ENCODE assay signal across 1 cellular context in the genomic region with DNA sequence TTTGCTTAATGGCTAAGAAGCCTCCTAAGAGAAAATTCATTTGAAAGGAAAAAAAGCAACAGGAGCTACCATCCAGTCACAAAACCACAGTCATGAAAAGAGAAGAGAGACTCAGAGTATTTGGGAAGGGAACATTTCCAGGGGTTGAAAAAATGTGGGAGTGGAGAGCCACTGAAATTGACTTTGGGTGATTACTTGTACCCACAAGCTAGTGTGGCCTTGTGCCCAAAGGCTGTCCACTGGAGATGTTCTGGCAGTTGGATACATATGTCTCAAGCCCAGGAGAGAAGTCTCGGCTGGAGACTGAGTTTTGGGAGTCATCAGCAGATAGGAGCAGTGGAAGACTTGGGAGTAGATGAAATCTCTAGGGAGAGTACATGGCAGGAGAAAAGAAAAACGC.
TF ChIP-seq lines count a peak whose summit lies in the region.

No MANE protein-coding gene starts in this region.

TF ChIP-seq in K562, 482 proteins besides CTCF, POLR2A, EP300 and RAD21:
- TF ChIP-seq TAL1 (IDR thresholded peaks at IDR 0.05) = no peak
- TF ChIP-seq ZNF12 (CRISPR knock-in tag; IDR thresholded peaks at IDR 0.05) = no peak
- TF ChIP-seq RFX7 (CRISPR knock-in tag; IDR thresholded peaks at IDR 0.05) = no peak
- TF ChIP-seq SMARCE1 (IDR thresholded peaks at IDR 0.05) = no peak
- TF ChIP-seq CAMTA2 (CRISPR knock-in tag; conservative IDR thresholded peaks at IDR 0.05) = no peak
- TF ChIP-seq KDM5B (IDR thresholded peaks at IDR 0.05; ENCODE audit: insufficient replicate concordance, low read depth, low read length) = no peak
- TF ChIP-seq ETV5 (CRISPR knock-in tag; IDR thresholded peaks at IDR 0.05; ENCODE audit: low read depth) = no peak
- no peak for TF ChIP-seq IFI16 (CRISPR knock-in tag; IDR thresholded peaks at IDR 0.05)
- no peak for TF ChIP-seq MCM3 (IDR thresholded peaks at IDR 0.05)
- no peak for TF ChIP-seq TBP (optimal IDR thresholded peaks at IDR 0.05; ENCODE audit: low read depth, low read length)
- TF ChIP-seq RAD51 (IDR thresholded peaks at IDR 0.05; ENCODE audit: borderline replicate concordance, low read depth) = no peak
- no peak for TF ChIP-seq MYNN (IDR thresholded peaks at IDR 0.05)
- TF ChIP-seq MYNN (CRISPR knock-in tag; IDR thresholded peaks at IDR 0.05) = no peak
- TF ChIP-seq ATF1 (CRISPR knock-in tag; IDR thresholded peaks at IDR 0.05) = no peak
- TF ChIP-seq ATF1 (tag; IDR thresholded peaks at IDR 0.05) = no peak
- no peak for TF ChIP-seq GTF3C2 (IDR thresholded peaks at IDR 0.05; ENCODE audit: borderline replicate concordance, extremely low read depth, insufficient read length)
- TF ChIP-seq OTX1 (CRISPR knock-in tag; IDR thresholded peaks at IDR 0.05) = no peak
- TF ChIP-seq, protein P1, sequence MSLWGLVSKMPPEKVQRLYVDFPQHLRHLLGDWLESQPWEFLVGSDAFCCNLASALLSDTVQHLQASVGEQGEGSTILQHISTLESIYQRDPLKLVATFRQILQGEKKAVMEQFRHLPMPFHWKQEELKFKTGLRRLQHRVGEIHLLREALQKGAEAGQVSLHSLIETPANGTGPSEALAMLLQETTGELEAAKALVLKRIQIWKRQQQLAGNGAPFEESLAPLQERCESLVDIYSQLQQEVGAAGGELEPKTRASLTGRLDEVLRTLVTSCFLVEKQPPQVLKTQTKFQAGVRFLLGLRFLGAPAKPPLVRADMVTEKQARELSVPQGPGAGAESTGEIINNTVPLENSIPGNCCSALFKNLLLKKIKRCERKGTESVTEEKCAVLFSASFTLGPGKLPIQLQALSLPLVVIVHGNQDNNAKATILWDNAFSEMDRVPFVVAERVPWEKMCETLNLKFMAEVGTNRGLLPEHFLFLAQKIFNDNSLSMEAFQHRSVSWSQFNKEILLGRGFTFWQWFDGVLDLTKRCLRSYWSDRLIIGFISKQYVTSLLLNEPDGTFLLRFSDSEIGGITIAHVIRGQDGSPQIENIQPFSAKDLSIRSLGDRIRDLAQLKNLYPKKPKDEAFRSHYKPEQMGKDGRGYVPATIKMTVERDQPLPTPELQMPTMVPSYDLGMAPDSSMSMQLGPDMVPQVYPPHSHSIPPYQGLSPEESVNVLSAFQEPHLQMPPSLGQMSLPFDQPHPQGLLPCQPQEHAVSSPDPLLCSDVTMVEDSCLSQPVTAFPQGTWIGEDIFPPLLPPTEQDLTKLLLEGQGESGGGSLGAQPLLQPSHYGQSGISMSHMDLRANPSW (CRISPR knock-in tag; IDR thresholded peaks at IDR 0.05) = no peak
- TF ChIP-seq ZNF197 (CRISPR knock-in tag; IDR thresholded peaks at IDR 0.05; ENCODE audit: low read depth) = no peak
- TF ChIP-seq KLF10 (CRISPR knock-in tag; IDR thresholded peaks at IDR 0.05) = no peak
- no peak for TF ChIP-seq ZBTB1 (CRISPR knock-in tag; IDR thresholded peaks at IDR 0.05; ENCODE audit: borderline replicate concordance, low read depth)
- no peak for TF ChIP-seq POLR2G (IDR thresholded peaks at IDR 0.05; ENCODE audit: low read depth, low read length)
